ENCODE assay signal across 8 cellular contexts in the genomic region with DNA sequence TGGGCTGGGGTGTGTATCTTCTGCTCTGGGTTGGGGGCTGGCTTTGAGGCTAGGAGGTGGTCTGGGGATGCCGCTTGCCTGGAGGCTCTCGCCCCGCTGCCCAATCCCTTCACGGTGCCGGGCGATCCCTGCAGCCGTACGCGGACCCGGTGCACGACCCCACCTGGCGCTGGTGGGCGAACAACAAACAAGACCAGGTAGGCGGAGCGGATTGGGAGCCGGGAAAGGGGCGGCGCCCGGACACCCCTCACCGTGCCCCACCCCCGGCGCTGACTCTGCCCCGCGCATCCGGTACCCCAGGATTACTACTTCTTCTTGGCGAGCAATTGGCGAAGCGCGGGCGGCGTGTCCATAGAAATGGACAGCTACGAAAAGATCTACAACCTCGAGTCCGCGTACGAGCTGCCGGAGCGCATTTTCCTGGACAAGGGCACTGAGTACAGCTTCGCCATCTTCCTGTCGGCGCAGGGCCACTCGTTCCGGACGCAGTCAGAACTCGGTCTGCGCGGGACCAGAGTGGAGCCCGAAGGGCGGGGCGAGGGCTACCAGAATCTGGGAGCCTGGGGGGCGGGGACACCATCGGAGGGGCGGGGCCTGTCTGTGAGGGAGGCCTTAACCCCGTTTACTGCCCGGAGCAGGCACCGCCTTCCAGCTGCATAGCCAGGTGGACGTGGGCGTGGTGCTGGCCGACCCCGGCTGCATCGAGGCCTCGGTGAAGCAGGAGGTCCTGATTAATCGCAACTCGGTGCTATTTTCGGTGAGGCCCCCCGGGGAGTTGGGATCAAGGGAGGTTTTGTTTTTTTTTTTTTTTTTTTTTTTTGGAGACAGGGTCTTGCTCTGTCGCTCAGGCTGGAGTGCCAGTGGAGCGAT. TPM values are rescaled to one million over a fixed set of nuclear protein-coding genes. Genes with fewer than 3 reads are reported as not detected.
DNase-seq lines count a peak whose midpoint lies in the region; ATAC-seq, FAIRE-seq and TF ChIP-seq lines count a peak whose summit lies in the region.

No MANE protein-coding gene starts in this region.

- dilution Hi-C loops in endothelial cell of umbilical vein (cut with MboI; ENCODE audit: extremely low pct_ligation_motif_present, low sequenced_read_pairs) = no loop called here

- POLR2A ChIA-PET in endothelial cell of umbilical vein (lab: Charles Lee) = interaction anchor here (1.7 kb wide), 1 partner anchor 12 kb away, joined by 7 read pairs; a partner anchor contains a TSS

- peak overlapping the region; percentile 72 for H3K4me2 ChIP-seq in endothelial cell of umbilical vein (ENCODE audit: insufficient read depth, low read length)

- no peak overlapping the region for H3K9ac ChIP-seq in endothelial cell of umbilical vein (replicated peaks; ENCODE audit: extremely low read depth, insufficient read depth, low read length)

- H3K27me3 ChIP-seq in endothelial cell of umbilical vein (ENCODE audit: control insufficient read depth in 2 of 2, insufficient read depth in 2 of 2, low read length in 2 of 2) = peaks cover 9 to 14% of the 10 kb centered on the region in 2 experiments

- H4K20me1 ChIP-seq in endothelial cell of umbilical vein (replicated peaks; ENCODE audit: control insufficient read depth, extremely low read depth, insufficient read depth, low read length) = no peaks in the 10 kb centered on the region

- no peaks in the 10 kb centered on the region for H3K36me3 ChIP-seq in endothelial cell of umbilical vein (ENCODE audit: control insufficient read depth in 2 of 2, extremely low read depth in 1 of 2, insufficient read depth in 2 of 2, low read length in 2 of 2)

- TF ChIP-seq CTCF in endothelial cell of umbilical vein (IDR thresholded peaks at IDR 0.05; ENCODE audit: extremely low read depth in 1 of 2, insufficient read depth in 1 of 2, low read depth in 1 of 2, low read length in 2 of 2) = no peak

- DNase-seq in COR-L47 (lab: John Stamatoyannopoulos, UW) = peak; percentile 49
- peak; percentile 84 for DNase-seq in NCI-H69 (lab: John Stamatoyannopoulos, UW)
- peak; percentile 39 to 44 for DNase-seq in activated CD8-positive, alpha-beta memory T cell treated with anti-CD3 and anti-CD28 coated beads for 4 hours (ENCODE audit: low read depth in 2 of 2)
- DNase-seq in endothelial cell of umbilical vein (ENCODE audit: low read depth, low spot score) = peak; percentile 55
- peak; percentile 70 for DNase-seq in mucosa of gallbladder (ENCODE audit: low spot score)
- peak; percentile 95 for DNase-seq in stimulated activated CD8-positive, alpha-beta memory T cell treated with anti-CD3 and anti-CD28 coated beads, Interleukin-4, amount 100 ng/mL, for 48 hours

- peak overlapping the region; percentile 42 to 49 (median 45) for H3K4me3 ChIP-seq in endothelial cell of umbilical vein (replicated peaks in 1 of 3; ENCODE audit: insufficient read depth in 1 of 3, low read depth in 1 of 3, low read length in 3 of 3)

- no peak for TF ChIP-seq POLR2A in endothelial cell of umbilical vein (IDR thresholded peaks at IDR 0.05; ENCODE audit: low read depth, low read length)

- no peaks in the 10 kb centered on the region for H3K9me1 ChIP-seq in endothelial cell of umbilical vein (replicated peaks; ENCODE audit: control insufficient read depth, extremely low read depth, insufficient read depth, low read length)

- no peaks in the 10 kb centered on the region for H3K79me2 ChIP-seq in endothelial cell of umbilical vein (ENCODE audit: control insufficient read depth, insufficient read depth, low read length)

- no peak overlapping the region for H3K27ac ChIP-seq in endothelial cell of umbilical vein (ENCODE audit: insufficient read depth, low read depth, low read length)

- no peaks in the 10 kb centered on the region for H3K9me3 ChIP-seq in endothelial cell of umbilical vein (replicated peaks; ENCODE audit: control insufficient read depth, insufficient read depth, low read length)

- H2AFZ ChIP-seq in endothelial cell of umbilical vein (ENCODE audit: low read depth, low read length) = peak overlapping the region; percentile 96

- H3K4me1 ChIP-seq in endothelial cell of umbilical vein (ENCODE audit: control insufficient read depth, extremely low read depth, insufficient read depth, low read length) = peaks cover 3% of the 10 kb centered on the region

- intact Hi-C loops in endothelial cell of umbilical vein (cut with micrococcal nuclease) = loop anchor here (1.0 to 2.0 kb wide), 3 partner anchors 12 to 26 kb away; a partner anchor contains a TSS

- peak; percentile 87 for FAIRE-seq in endothelial cell of umbilical vein (lab: Jason Lieb, UNC)

- ATAC-seq in HG02642 (IDR thresholded peaks at IDR 0.05; ENCODE audit: poor library complexity, unreplicated experiment) (peak; percentile 36), GM21576 (IDR thresholded peaks at IDR 0.05; ENCODE audit: unreplicated experiment) (no peak)

- BruUV-seq in endothelial cell of umbilical vein (replicated peaks; lab: Mats Ljungman, UMichigan) = no TSS peak

- CTCF ChIA-PET in endothelial cell of umbilical vein (lab: Charles Lee) = interaction anchor here (0.6 to 1.9 kb wide), 5 partner anchors 10 to 40 kb away, joined by 3 to 9 read pairs (median 3); a partner anchor contains a TSS

TF ChIP-seq in endothelial cell of umbilical vein, 7 proteins besides CTCF, POLR2A, EP300 and RAD21 (continues in another document):
- TF ChIP-seq MYC (IDR thresholded peaks at IDR 0.05; ENCODE audit: low read depth, low read length) (no peak), POLR2AphosphoS5 (IDR thresholded peaks at IDR 0.05; ENCODE audit: insufficient read depth, low read depth, low read length) (no peak), JUN (IDR thresholded peaks at IDR 0.05; ENCODE audit: borderline replicate concordance, insufficient read depth, insufficient read length, low read depth) (no peak), EZH2 (IDR thresholded peaks at IDR 0.05; ENCODE audit: borderline replicate concordance, low read depth, low read length, severe bottlenecking) (no peak), FOS (IDR thresholded peaks at IDR 0.05; ENCODE audit: borderline replicate concordance, insufficient read depth, low read length) (no peak)
- TF ChIP-seq, protein P1, sequence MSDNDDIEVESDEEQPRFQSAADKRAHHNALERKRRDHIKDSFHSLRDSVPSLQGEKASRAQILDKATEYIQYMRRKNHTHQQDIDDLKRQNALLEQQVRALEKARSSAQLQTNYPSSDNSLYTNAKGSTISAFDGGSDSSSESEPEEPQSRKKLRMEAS (IDR thresholded peaks at IDR 0.05; ENCODE audit: insufficient read depth, insufficient read length) = no peak

RNA-seq across cellular contexts. Expression of a gene that starts 12.1 kb away (rescaled TPM):
- 203 and 215 TPM in 2 replicates for total RNA-seq in endothelial cell of umbilical vein
- polyA plus RNA-seq in endothelial cell of umbilical vein = 543 and 714 TPM in 2 replicates
- 460 and 462 TPM in 2 replicates for polyA plus RNA-seq in endothelial cell of umbilical vein (2011; cell fraction: cytosol; rRNA removed)
- 162 and 183 TPM in 2 replicates for polyA plus RNA-seq in endothelial cell of umbilical vein (2011; cell fraction: nucleus; rRNA removed)
- 245 and 272 TPM in 2 replicates for polyA plus RNA-seq in endothelial cell of umbilical vein (2012)
- 310 and 321 TPM in 2 replicates for polyA minus RNA-seq in endothelial cell of umbilical vein
- 81.4 TPM for polyA minus RNA-seq in endothelial cell of umbilical vein (2011; cell fraction: cytosol; rRNA and poly(A)+ RNA removed)
- 52.3 and 55.7 TPM in 2 replicates for polyA minus RNA-seq in endothelial cell of umbilical vein (2011; cell fraction: nucleus; rRNA and poly(A)+ RNA removed)
- 112 TPM for total RNA-seq in mucosa of gallbladder

RNA-seq across cellular contexts. Expression of a gene that starts 25.5 kb away (rescaled TPM):
- 0.88 and 1.5 TPM in 2 replicates for total RNA-seq in endothelial cell of umbilical vein
- polyA plus RNA-seq in endothelial cell of umbilical vein = 0.39 and 0.73 TPM in 2 replicates
- polyA plus RNA-seq in endothelial cell of umbilical vein (2011; cell fraction: cytosol; rRNA removed) = 0.17 and 0.25 TPM in 2 replicates
- polyA plus RNA-seq in endothelial cell of umbilical vein (2011; cell fraction: nucleus; rRNA removed) = 0.32 and 0.36 TPM in 2 replicates
- 1.8 and 1.9 TPM in 2 replicates for polyA plus RNA-seq in endothelial cell of umbilical vein (2012)
- polyA minus RNA-seq in endothelial cell of umbilical vein = not detected in 2 replicates
- not detected for polyA minus RNA-seq in endothelial cell of umbilical vein (2011; cell fraction: cytosol; rRNA and poly(A)+ RNA removed)
- 0.29 TPM in 1 of 2 replicates, not detected in the other for polyA minus RNA-seq in endothelial cell of umbilical vein (2011; cell fraction: nucleus; rRNA and poly(A)+ RNA removed)
- 1.8 TPM for total RNA-seq in mucosa of gallbladder

RNA-seq across cellular contexts. Expression of a gene that starts 26.2 kb away (rescaled TPM):
- total RNA-seq in endothelial cell of umbilical vein (13.5 and 15.7 TPM in 2 replicates), mucosa of gallbladder (3.4 TPM)
- polyA plus RNA-seq in endothelial cell of umbilical vein = 5.7 and 7.0 TPM in 2 replicates
- 5.0 and 6.1 TPM in 2 replicates for polyA plus RNA-seq in endothelial cell of umbilical vein (2011; cell fraction: cytosol; rRNA removed)
- polyA plus RNA-seq in endothelial cell of umbilical vein (2011; cell fraction: nucleus; rRNA removed) = 20.2 and 21.0 TPM in 2 replicates
- 13.2 and 15.7 TPM in 2 replicates for polyA plus RNA-seq in endothelial cell of umbilical vein (2012)
- polyA minus RNA-seq in endothelial cell of umbilical vein = 5.6 and 7.1 TPM in 2 replicates
- polyA minus RNA-seq in endothelial cell of umbilical vein (2011; cell fraction: cytosol; rRNA and poly(A)+ RNA removed) = 0.20 TPM
- polyA minus RNA-seq in endothelial cell of umbilical vein (2011; cell fraction: nucleus; rRNA and poly(A)+ RNA removed) = 11.7 and 12.0 TPM in 2 replicates

RNA-seq across cellular contexts. Expression of a gene that starts 26.7 kb away (rescaled TPM):
- total RNA-seq in endothelial cell of umbilical vein (2.2 and 4.2 TPM in 2 replicates), mucosa of gallbladder (11.9 TPM)
- polyA plus RNA-seq in endothelial cell of umbilical vein = 0.77 and 0.81 TPM in 2 replicates
- polyA plus RNA-seq in endothelial cell of umbilical vein (2011; cell fraction: cytosol; rRNA removed) = 0.42 and 0.44 TPM in 2 replicates
- 2.0 and 2.3 TPM in 2 replicates for polyA plus RNA-seq in endothelial cell of umbilical vein (2011; cell fraction: nucleus; rRNA removed)
- 0.60 and 0.64 TPM in 2 replicates for polyA plus RNA-seq in endothelial cell of umbilical vein (2012)
- 2.7 and 3.5 TPM in 2 replicates for polyA minus RNA-seq in endothelial cell of umbilical vein
- not detected for polyA minus RNA-seq in endothelial cell of umbilical vein (2011; cell fraction: cytosol; rRNA and poly(A)+ RNA removed)
- 2.6 and 3.1 TPM in 2 replicates for polyA minus RNA-seq in endothelial cell of umbilical vein (2011; cell fraction: nucleus; rRNA and poly(A)+ RNA removed)

RNA-seq across cellular contexts. Expression of a gene that starts 40.6 kb away (rescaled TPM):
- 13.0 and 15.4 TPM in 2 replicates for total RNA-seq in endothelial cell of umbilical vein
- 12.6 and 16.5 TPM in 2 replicates for polyA plus RNA-seq in endothelial cell of umbilical vein
- polyA plus RNA-seq in endothelial cell of umbilical vein (2011; cell fraction: cytosol; rRNA removed) = 6.0 and 11.0 TPM in 2 replicates
- 22.4 and 24.8 TPM in 2 replicates for polyA plus RNA-seq in endothelial cell of umbilical vein (2011; cell fraction: nucleus; rRNA removed)
- 10.0 and 11.3 TPM in 2 replicates for polyA plus RNA-seq in endothelial cell of umbilical vein (2012)
- 2.5 and 4.1 TPM in 2 replicates for polyA minus RNA-seq in endothelial cell of umbilical vein
- polyA minus RNA-seq in endothelial cell of umbilical vein (2011; cell fraction: cytosol; rRNA and poly(A)+ RNA removed) = 5.7 TPM
- 3.5 and 5.0 TPM in 2 replicates for polyA minus RNA-seq in endothelial cell of umbilical vein (2011; cell fraction: nucleus; rRNA and poly(A)+ RNA removed)
- total RNA-seq in mucosa of gallbladder = 35.2 TPM

Comparison
In these comparisons a context has a peak if more than half of its experiments do, and no peak if none do; other contexts are left out.
1. DNase-seq: peak in every context shown above with its lines; median percentile 95 in stimulated activated CD8-positive, alpha-beta memory T cell treated with anti-CD3 and anti-CD28 coated beads, Interleukin-4, amount 100 ng/mL, for 48 hours; 84 in NCI-H69; 70 in mucosa of gallbladder; 55 in endothelial cell of umbilical vein; 49 in COR-L47; 42 in activated CD8-positive, alpha-beta memory T cell treated with anti-CD3 and anti-CD28 coated beads for 4 hours.